ENCODE assay signal across 2 cellular contexts in the genomic region with DNA sequence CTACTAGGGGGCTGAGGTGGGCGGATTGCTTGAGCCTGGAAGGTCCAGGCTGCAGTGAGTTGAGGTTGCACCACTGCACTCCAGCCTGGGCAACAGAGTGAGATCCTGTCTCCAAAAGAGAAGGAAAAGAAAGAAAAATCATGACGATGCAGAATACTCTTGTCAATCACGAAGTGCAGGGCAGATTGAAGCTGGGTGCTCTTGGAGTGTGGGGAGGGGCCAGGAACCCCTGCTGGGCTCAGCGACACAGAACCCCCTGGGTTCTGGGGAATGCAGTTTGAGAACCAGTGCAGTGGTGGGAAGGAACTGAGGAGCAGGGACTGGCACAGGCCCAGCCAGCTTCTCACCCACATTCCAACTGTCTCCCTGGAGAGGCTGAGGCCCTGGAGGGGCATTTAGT.
A peak's percentile ranks its signal among the peaks of the same experiment; 100 is the strongest.
TF ChIP-seq lines count a peak whose summit lies in the region.

No MANE protein-coding gene starts in this region.

TF ChIP-seq in Ishikawa, 13 proteins besides CTCF, POLR2A, EP300 and RAD21:
- TF ChIP-seq NFIC (IDR thresholded peaks at IDR 0.05) (0 out of 2 replicates have a peak, but pooled peaks have one; percentile 30), EGR1 (IDR thresholded peaks at IDR 0.05) (no peak), TEAD4 (IDR thresholded peaks at IDR 0.05) (peak; percentile 20; the same call in 1 of the 2 replicates), YY1 (IDR thresholded peaks at IDR 0.05; ENCODE audit: low read depth) (no peak), ZBTB7A (IDR thresholded peaks at IDR 0.05; ENCODE audit: low read depth) (0 out of 2 replicates have a peak, but pooled peaks have one; percentile 25)

TF ChIP-seq in K562, 482 proteins besides CTCF, POLR2A, EP300 and RAD21:
- TF ChIP-seq TFAM (CRISPR knock-in tag; conservative IDR thresholded peaks at IDR 0.05) (no peak), BRCA1 (IDR thresholded peaks at IDR 0.05) (no peak), BRCA1 (CRISPR knock-in tag; IDR thresholded peaks at IDR 0.05) (no peak), SOX6 (IDR thresholded peaks at IDR 0.05) (no peak), PHB2 (IDR thresholded peaks at IDR 0.05; ENCODE audit: low read depth) (no peak), SRSF9 (IDR thresholded peaks at IDR 0.05; ENCODE audit: borderline replicate concordance, low read depth, low read length) (no peak), CREB1 (IDR thresholded peaks at IDR 0.05) (no peak), CREB1 (CRISPR knock-in tag; IDR thresholded peaks at IDR 0.05) (no peak), KLF1 (tag; IDR thresholded peaks at IDR 0.05) (no peak), SRSF7 (optimal IDR thresholded peaks at IDR 0.05; ENCODE audit: low read depth, low read length) (no peak), CHD4 (IDR thresholded peaks at IDR 0.05; ENCODE audit: insufficient read depth, insufficient replicate concordance, low read depth, low read length, poor library complexity, severe bottlenecking) (no peak), RBM14 (IDR thresholded peaks at IDR 0.05; ENCODE audit: borderline replicate concordance, insufficient read depth, low read depth, low read length) (no peak), ZNF384 (IDR thresholded peaks at IDR 0.05; ENCODE audit: low read depth, low read length) (no peak), NCOR1 (IDR thresholded peaks at IDR 0.05) (no peak), ETV6 (IDR thresholded peaks at IDR 0.05; ENCODE audit: borderline replicate concordance in 1 of 2, low read depth in 2 of 2, low read length in 1 of 2) (no peak), ETV6 (CRISPR knock-in tag; IDR thresholded peaks at IDR 0.05; ENCODE audit: borderline replicate concordance) (no peak), ARNT (IDR thresholded peaks at IDR 0.05) (no peak), ARHGAP35 (IDR thresholded peaks at IDR 0.05; ENCODE audit: partially characterized antibody) (no peak), SMAD2 (IDR thresholded peaks at IDR 0.05; ENCODE audit: low read depth, low read length) (no peak), EZH2 (IDR thresholded peaks at IDR 0.05; ENCODE audit: borderline replicate concordance, low read depth, low read length) (no peak), TRIM28 (IDR thresholded peaks at IDR 0.05) (no peak), ZNF184 (CRISPR knock-in tag; IDR thresholded peaks at IDR 0.05) (no peak), ZNF121 (CRISPR knock-in tag; conservative IDR thresholded peaks at IDR 0.05) (peak; percentile 89), HDAC1 (IDR thresholded peaks at IDR 0.05) (no peak), ZNF316 (IDR thresholded peaks at IDR 0.05) (peak; percentile 85), BCOR (IDR thresholded peaks at IDR 0.05) (peak; percentile 42; the same call in 1 of the 2 replicates), MAFG (tag; conservative IDR thresholded peaks at IDR 0.05) (peak; percentile 71), MBD2 (IDR thresholded peaks at IDR 0.05; ENCODE audit: borderline replicate concordance, low read depth) (no peak), C11orf30 (IDR thresholded peaks at IDR 0.05; ENCODE audit: low read depth) (peak; percentile 71), PHB (CRISPR knock-in tag; IDR thresholded peaks at IDR 0.05) (no peak)
- TF ChIP-seq, protein P1, sequence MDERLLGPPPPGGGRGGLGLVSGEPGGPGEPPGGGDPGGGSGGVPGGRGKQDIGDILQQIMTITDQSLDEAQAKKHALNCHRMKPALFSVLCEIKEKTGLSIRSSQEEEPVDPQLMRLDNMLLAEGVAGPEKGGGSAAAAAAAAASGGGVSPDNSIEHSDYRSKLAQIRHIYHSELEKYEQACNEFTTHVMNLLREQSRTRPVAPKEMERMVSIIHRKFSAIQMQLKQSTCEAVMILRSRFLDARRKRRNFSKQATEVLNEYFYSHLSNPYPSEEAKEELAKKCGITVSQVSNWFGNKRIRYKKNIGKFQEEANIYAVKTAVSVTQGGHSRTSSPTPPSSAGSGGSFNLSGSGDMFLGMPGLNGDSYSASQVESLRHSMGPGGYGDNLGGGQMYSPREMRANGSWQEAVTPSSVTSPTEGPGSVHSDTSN (CRISPR knock-in tag; IDR thresholded peaks at IDR 0.05; ENCODE audit: low read depth) = no peak
- TF ChIP-seq, protein P1 (tag; conservative IDR thresholded peaks at IDR 0.05; ENCODE audit: low read depth) = 0 out of 2 replicates have a peak, but pooled peaks have one; percentile 20
- TF ChIP-seq, protein P2, sequence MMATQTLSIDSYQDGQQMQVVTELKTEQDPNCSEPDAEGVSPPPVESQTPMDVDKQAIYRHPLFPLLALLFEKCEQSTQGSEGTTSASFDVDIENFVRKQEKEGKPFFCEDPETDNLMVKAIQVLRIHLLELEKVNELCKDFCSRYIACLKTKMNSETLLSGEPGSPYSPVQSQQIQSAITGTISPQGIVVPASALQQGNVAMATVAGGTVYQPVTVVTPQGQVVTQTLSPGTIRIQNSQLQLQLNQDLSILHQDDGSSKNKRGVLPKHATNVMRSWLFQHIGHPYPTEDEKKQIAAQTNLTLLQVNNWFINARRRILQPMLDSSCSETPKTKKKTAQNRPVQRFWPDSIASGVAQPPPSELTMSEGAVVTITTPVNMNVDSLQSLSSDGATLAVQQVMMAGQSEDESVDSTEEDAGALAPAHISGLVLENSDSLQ (IDR thresholded peaks at IDR 0.05) = peak; percentile 66
- TF ChIP-seq, protein P3, sequence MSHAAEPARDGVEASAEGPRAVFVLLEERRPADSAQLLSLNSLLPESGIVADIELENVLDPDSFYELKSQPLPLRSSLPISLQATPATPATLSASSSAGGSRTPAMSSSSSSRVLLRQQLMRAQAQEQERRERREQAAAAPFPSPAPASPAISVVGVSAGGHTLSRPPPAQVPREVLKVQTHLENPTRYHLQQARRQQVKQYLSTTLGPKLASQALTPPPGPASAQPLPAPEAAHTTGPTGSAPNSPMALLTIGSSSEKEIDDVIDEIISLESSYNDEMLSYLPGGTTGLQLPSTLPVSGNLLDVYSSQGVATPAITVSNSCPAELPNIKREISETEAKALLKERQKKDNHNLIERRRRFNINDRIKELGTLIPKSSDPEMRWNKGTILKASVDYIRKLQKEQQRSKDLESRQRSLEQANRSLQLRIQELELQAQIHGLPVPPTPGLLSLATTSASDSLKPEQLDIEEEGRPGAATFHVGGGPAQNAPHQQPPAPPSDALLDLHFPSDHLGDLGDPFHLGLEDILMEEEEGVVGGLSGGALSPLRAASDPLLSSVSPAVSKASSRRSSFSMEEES (CRISPR knock-in tag; IDR thresholded peaks at IDR 0.05) = no peak
- TF ChIP-seq, protein P4, sequence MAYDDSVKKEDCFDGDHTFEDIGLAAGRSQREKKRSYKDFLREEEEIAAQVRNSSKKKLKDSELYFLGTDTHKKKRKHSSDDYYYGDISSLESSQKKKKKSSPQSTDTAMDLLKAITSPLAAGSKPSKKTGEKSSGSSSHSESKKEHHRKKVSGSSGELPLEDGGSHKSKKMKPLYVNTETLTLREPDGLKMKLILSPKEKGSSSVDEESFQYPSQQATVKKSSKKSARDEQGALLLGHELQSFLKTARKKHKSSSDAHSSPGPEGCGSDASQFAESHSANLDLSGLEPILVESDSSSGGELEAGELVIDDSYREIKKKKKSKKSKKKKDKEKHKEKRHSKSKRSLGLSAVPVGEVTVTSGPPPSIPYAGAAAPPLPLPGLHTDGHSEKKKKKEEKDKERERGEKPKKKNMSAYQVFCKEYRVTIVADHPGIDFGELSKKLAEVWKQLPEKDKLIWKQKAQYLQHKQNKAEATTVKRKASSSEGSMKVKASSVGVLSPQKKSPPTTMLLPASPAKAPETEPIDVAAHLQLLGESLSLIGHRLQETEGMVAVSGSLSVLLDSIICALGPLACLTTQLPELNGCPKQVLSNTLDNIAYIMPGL (CRISPR knock-in tag; IDR thresholded peaks at IDR 0.05) = no peak
- TF ChIP-seq, protein P5, sequence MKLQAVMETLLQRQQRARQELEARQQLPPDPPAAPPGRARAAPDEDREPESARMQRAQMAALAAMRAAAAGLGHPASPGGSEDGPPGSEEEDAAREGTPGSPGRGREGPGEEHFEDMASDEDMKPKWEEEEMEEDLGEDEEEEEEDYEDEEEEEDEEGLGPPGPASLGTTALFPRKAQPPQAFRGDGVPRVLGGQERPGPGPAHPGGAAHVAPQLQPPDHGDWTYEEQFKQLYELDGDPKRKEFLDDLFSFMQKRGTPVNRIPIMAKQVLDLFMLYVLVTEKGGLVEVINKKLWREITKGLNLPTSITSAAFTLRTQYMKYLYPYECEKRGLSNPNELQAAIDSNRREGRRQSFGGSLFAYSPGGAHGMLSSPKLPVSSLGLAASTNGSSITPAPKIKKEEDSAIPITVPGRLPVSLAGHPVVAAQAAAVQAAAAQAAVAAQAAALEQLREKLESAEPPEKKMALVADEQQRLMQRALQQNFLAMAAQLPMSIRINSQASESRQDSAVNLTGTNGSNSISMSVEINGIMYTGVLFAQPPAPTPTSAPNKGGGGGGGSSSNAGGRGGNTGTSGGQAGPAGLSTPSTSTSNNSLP (IDR thresholded peaks at IDR 0.05; ENCODE audit: borderline replicate concordance, low read depth, low read length) = no peak
